8 cellular contexts compared by ENCODE assay signal in the genomic region with DNA sequence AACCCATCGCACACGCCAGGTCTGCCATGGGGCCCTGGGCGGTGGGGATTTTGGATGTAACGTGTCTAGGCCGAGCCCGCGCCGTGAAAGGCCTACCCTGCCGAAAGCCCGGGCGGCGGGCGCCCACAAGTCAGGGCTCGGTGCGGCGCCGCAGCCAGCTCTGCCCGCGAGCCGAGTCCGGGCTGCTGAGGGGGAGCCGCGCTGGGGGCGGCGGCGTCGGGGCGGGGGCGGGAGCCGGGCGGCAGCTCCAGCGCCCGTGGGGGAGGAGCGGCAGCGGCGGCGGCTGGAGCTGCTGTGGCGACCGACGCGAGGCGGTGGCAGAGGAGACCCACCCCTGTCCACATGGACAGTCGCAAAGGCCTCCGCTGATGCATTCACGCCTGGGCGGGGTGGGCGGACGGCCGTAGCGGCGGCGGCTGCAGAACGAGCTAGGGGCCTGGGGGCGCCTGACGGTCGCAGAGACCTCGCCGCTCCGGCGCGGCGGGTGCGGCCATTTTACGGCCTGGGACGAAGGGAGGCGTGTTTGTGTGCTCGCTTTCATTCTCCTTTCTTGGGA. TPM values are rescaled to one million over a fixed set of nuclear protein-coding genes. Genes with fewer than 3 reads are reported as not detected.
DNase-seq lines count a peak whose midpoint lies in the region; ATAC-seq and TF ChIP-seq lines count a peak whose summit lies in the region.

A gene with protein sequence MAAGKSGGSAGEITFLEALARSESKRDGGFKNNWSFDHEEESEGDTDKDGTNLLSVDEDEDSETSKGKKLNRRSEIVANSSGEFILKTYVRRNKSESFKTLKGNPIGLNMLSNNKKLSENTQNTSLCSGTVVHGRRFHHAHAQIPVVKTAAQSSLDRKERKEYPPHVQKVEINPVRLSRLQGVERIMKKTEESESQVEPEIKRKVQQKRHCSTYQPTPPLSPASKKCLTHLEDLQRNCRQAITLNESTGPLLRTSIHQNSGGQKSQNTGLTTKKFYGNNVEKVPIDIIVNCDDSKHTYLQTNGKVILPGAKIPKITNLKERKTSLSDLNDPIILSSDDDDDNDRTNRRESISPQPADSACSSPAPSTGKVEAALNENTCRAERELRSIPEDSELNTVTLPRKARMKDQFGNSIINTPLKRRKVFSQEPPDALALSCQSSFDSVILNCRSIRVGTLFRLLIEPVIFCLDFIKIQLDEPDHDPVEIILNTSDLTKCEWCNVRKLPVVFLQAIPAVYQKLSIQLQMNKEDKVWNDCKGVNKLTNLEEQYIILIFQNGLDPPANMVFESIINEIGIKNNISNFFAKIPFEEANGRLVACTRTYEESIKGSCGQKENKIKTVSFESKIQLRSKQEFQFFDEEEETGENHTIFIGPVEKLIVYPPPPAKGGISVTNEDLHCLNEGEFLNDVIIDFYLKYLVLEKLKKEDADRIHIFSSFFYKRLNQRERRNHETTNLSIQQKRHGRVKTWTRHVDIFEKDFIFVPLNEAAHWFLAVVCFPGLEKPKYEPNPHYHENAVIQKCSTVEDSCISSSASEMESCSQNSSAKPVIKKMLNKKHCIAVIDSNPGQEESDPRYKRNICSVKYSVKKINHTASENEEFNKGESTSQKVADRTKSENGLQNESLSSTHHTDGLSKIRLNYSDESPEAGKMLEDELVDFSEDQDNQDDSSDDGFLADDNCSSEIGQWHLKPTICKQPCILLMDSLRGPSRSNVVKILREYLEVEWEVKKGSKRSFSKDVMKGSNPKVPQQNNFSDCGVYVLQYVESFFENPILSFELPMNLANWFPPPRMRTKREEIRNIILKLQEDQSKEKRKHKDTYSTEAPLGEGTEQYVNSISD (plus strand): TSS at position 273 of the 556 bp plus-strand sequence. CDS start 645 bp downstream, outside the sequence.

- peaks cover 11% of the 10 kb centered on the region for H3K36me3 Mint-ChIP-seq in activated naive CD8-positive, alpha-beta T cell treated with anti-CD3 and anti-CD28 coated beads, Interleukin-2, amount 50 U/mL, for 24 hours (ENCODE audit: low read depth)

- TF ChIP-seq CTCF in GM06990 (IDR thresholded peaks at IDR 0.05; ENCODE audit: insufficient read depth, low read length, poor library complexity, severe bottlenecking) (no peak), cardiac muscle cell (IDR thresholded peaks at IDR 0.05; ENCODE audit: low read depth, low read length) (no peak), tibial nerve (IDR thresholded peaks at IDR 0.05) (peak in 1 of 5 experiments; percentile 19)

- no peaks in the 10 kb centered on the region for H3K27me3 Mint-ChIP-seq in activated naive CD8-positive, alpha-beta T cell treated with anti-CD3 and anti-CD28 coated beads, Interleukin-2, amount 50 U/mL, for 24 hours

- peak within 1 kb of the TSS; percentile 100 for H3K27ac ChIP-seq in cardiac muscle cell
- peak within 1 kb of the TSS; percentile 97 to 100 (median 98) for H3K27ac ChIP-seq in tibial nerve

- H3K36me3 ChIP-seq in GM06990 (ENCODE audit: control insufficient read depth, insufficient read depth, low read length) (no peaks in the 10 kb centered on the region), H7 (replicated peaks; ENCODE audit: control insufficient read depth, insufficient read depth, low read length) (no peaks in the 10 kb centered on the region), cardiac muscle cell (peaks cover 3% of the 10 kb centered on the region), tibial nerve (no peaks in the 10 kb centered on the region)

- TF ChIP-seq EP300 in tibial nerve (IDR thresholded peaks at IDR 0.05): peak in 1 of 2 donors; percentile 93

- peaks cover 61% of the 10 kb centered on the region for H3K4me1 Mint-ChIP-seq in activated naive CD8-positive, alpha-beta T cell treated with anti-CD3 and anti-CD28 coated beads, Interleukin-2, amount 50 U/mL, for 24 hours

- peak within 1 kb of the TSS; percentile 98 for H3K4me3 Mint-ChIP-seq in activated naive CD8-positive, alpha-beta T cell treated with anti-CD3 and anti-CD28 coated beads, Interleukin-2, amount 50 U/mL, for 24 hours

- peak; percentile 74 for ATAC-seq in activated naive CD8-positive, alpha-beta T cell treated with anti-CD3 and anti-CD28 coated beads, Interleukin-2, amount 50 U/mL, for 24 hours

- 0 to 1% methylated on average over 6 to 10 of the region's 67 CpGs for WGBS in tibial nerve, 2 donors

- H3K27me3 ChIP-seq in GM06990 (replicated peaks; ENCODE audit: control insufficient read depth, insufficient read depth, low read length): no peaks in the 10 kb centered on the region
- H3K27me3 ChIP-seq in H7 (ENCODE audit: control insufficient read depth, insufficient read depth, low read length): no peaks in the 10 kb centered on the region
- H3K27me3 ChIP-seq in cardiac muscle cell: no peaks in the 10 kb centered on the region
- H3K27me3 ChIP-seq in tibial nerve: no peaks in the 10 kb centered on the region

- H3K27ac Mint-ChIP-seq in activated naive CD8-positive, alpha-beta T cell treated with anti-CD3 and anti-CD28 coated beads, Interleukin-2, amount 50 U/mL, for 24 hours: peak within 1 kb of the TSS; percentile 97

- DNase-seq in GM06990 (ENCODE audit: extremely low read depth, insufficient read length) (peak; percentile 89), H7 (peak; percentile 88), M059J (ENCODE audit: low read depth) (peak; percentile 84), T follicular helper cell (ENCODE audit: low read depth) (peak; percentile 51), cardiac muscle cell (ENCODE audit: low read depth in 1 of 2, low spot score in 1 of 2) (peak; percentile 87 to 91), pons (ENCODE audit: low spot score) (peak; percentile 66), tibial nerve (ENCODE audit: low spot score in 2 of 2) (peak; percentile 54 to 63)
- peak; percentile 71 for DNase-seq in activated naive CD8-positive, alpha-beta T cell treated with anti-CD3 and anti-CD28 coated beads, Interleukin-2, amount 50 U/mL, for 24 hours

- TF ChIP-seq POLR2A in tibial nerve (IDR thresholded peaks at IDR 0.05): peak; percentile 65 to 83

- H3K9me3 ChIP-seq in cardiac muscle cell (ENCODE audit: low read depth) (no peaks in the 10 kb centered on the region), tibial nerve (no peaks in the 10 kb centered on the region)

- H3K9me3 Mint-ChIP-seq in activated naive CD8-positive, alpha-beta T cell treated with anti-CD3 and anti-CD28 coated beads, Interleukin-2, amount 50 U/mL, for 24 hours: no peaks in the 10 kb centered on the region

- peaks cover 6% of the 10 kb centered on the region for H3K4me1 ChIP-seq in cardiac muscle cell (ENCODE audit: low read depth)
- H3K4me1 ChIP-seq in tibial nerve: peaks cover 0 to 63% (median 20%) of the 10 kb centered on the region in 4 donors

- H3K4me3 ChIP-seq in GM06990 (replicated peaks; ENCODE audit: low read depth, low read length) (peak within 1 kb of the TSS; percentile 74), H7 (ENCODE audit: insufficient read depth, low read depth, low read length) (peak within 1 kb of the TSS; percentile 83), cardiac muscle cell (peak within 1 kb of the TSS; percentile 98), tibial nerve (peak within 1 kb of the TSS; percentile 71 to 85 (median 81))

RNA-seq across cellular contexts. Expression of the gene that starts here (rescaled TPM):
- total RNA-seq in H7 (2014; rRNA removed; shearing (Covaris generic)): 39.9 and 67.8 TPM in 2 replicates
- 37.7 and 45.0 TPM in 2 replicates for total RNA-seq in M059J (2014; rRNA removed; shearing (Covaris generic))
- total RNA-seq in cardiac muscle cell (54.3 and 104 TPM in 2 replicates), tibial nerve (100 to 1,000 TPM; 107 to 171 (median 142) TPM)
- polyA plus RNA-seq in cardiac muscle cell: 56.4 and 77.1 TPM in 2 replicates

Comparison
In these comparisons a context has a peak if more than half of its experiments do, and no peak if none do; other contexts are left out.
1. Peak in every context shown above with its lines: DNase-seq, ATAC-seq, H3K4me3 ChIP-seq and H3K27ac ChIP-seq.